ENCODE assay signal across 24 cellular contexts in genomic region chr3:53489401-53490130, GRCh38. TPM values are rescaled to one million over a fixed set of nuclear protein-coding genes. Genes with fewer than 3 reads are reported as not detected.
"Had no signal": no experiment of that assay in that cellular context is flagged by ENCODE, and none has a peak within 500 bp of the region (broad histone marks: within the 10 kb centered on the region; RNA-seq: fewer than 3 reads in every experiment).

No MANE protein-coding gene starts in this region.

- H3K27ac Mint-ChIP-seq: activated CD4-positive, alpha-beta T cell treated with anti-CD3 and anti-CD28 coated beads, Interleukin-2, amount 10 ng/mL, durations not matched to agents 7 days and 5 days; activated CD8-positive, alpha-beta memory T cell treated with anti-CD3 and anti-CD28 coated beads, Interleukin-2, amount 10 ng/mL, durations not matched to agents 7 days and 5 days; activated CD8-positive, alpha-beta T cell treated with anti-CD3 and anti-CD28 coated beads for 36 hours; activated naive CD4-positive, alpha-beta T cell treated with anti-CD3 and anti-CD28 coated beads, Interleukin-2, amount 50 U/mL, for 24 hours; naive thymus-derived CD4-positive, alpha-beta T cell; stimulated activated naive B cell treated with anti-CD40 and anti-IgM and Interleukin-4, amounts not matched to agents 10 μg/mL and 1 μg/mL and 100 μg/mL, for 72 hours had no signal

- H3K4me1 Mint-ChIP-seq: stimulated activated naive B cell treated with anti-CD40 and anti-IgM and Interleukin-4, amounts not matched to agents 10 μg/mL and 1 μg/mL and 100 μg/mL, for 72 hours had no signal

- H3K9me3 Mint-ChIP-seq: activated CD4-positive, alpha-beta T cell treated with anti-CD3 and anti-CD28 coated beads, Interleukin-2, amount 10 ng/mL, durations not matched to agents 7 days and 5 days; activated CD8-positive, alpha-beta T cell treated with anti-CD3 and anti-CD28 coated beads for 36 hours; activated naive CD4-positive, alpha-beta T cell treated with anti-CD3 and anti-CD28 coated beads, Interleukin-2, amount 50 U/mL, for 24 hours; naive thymus-derived CD4-positive, alpha-beta T cell; stimulated activated naive B cell treated with anti-CD40 and anti-IgM and Interleukin-4, amounts not matched to agents 10 μg/mL and 1 μg/mL and 100 μg/mL, for 72 hours had no signal

- DNase-seq: activated CD4-positive, alpha-beta T cell treated with anti-CD3 and anti-CD28 coated beads, Interleukin-2, amount 10 ng/mL, durations not matched to agents 7 days and 5 days; activated CD4-positive, CD25-positive, alpha-beta regulatory T cell treated with anti-CD3 and anti-CD28 coated beads, Interleukin-2, amount 50 U/mL, for 72 hours; activated CD8-positive, alpha-beta memory T cell treated with anti-CD3 and anti-CD28 coated beads, Interleukin-2, amount 10 ng/mL, durations not matched to agents 7 days and 5 days; activated CD8-positive, alpha-beta T cell treated with anti-CD3 and anti-CD28 coated beads for 36 hours; activated effector memory CD4-positive, alpha-beta T cell treated with anti-CD3 and anti-CD28 coated beads, Interleukin-2, amount 50 U/mL, for 16 hours; activated T-cell treated with anti-CD3 and anti-CD28 coated beads for 4 hours; anterior cingulate cortex; body of pancreas; effector CD4-positive, alpha-beta T cell; foreskin melanocyte; glutamatergic neuron; hippocampal formation; kidney glomerular epithelial cell; left ventricle myocardium inferior; naive thymus-derived CD4-positive, alpha-beta T cell; ovary; small intestine; stimulated activated CD4-positive, alpha-beta T cell treated with anti-CD3 and anti-CD28 coated beads, Interleukin-2, amount 100 ng/mL, for 24 hours; stimulated activated naive B cell treated with anti-CD40 and anti-IgM and Interleukin-4, amounts not matched to agents 10 μg/mL and 1 μg/mL and 100 μg/mL, for 72 hours; transverse colon; uterus had no signal

- ATAC-seq: activated CD8-positive, alpha-beta memory T cell treated with anti-CD3 and anti-CD28 coated beads, Interleukin-2, amount 10 ng/mL, durations not matched to agents 7 days and 5 days; activated CD8-positive, alpha-beta T cell treated with anti-CD3 and anti-CD28 coated beads for 36 hours; body of pancreas; naive thymus-derived CD4-positive, alpha-beta T cell; sciatic nerve; stimulated activated naive B cell treated with anti-CD40 and anti-IgM and Interleukin-4, amounts not matched to agents 10 μg/mL and 1 μg/mL and 100 μg/mL, for 72 hours had no signal

- H3K36me3 Mint-ChIP-seq: activated CD8-positive, alpha-beta memory T cell treated with anti-CD3 and anti-CD28 coated beads, Interleukin-2, amount 10 ng/mL, durations not matched to agents 7 days and 5 days; activated naive CD4-positive, alpha-beta T cell treated with anti-CD3 and anti-CD28 coated beads, Interleukin-2, amount 50 U/mL, for 24 hours; stimulated activated naive B cell treated with anti-CD40 and anti-IgM and Interleukin-4, amounts not matched to agents 10 μg/mL and 1 μg/mL and 100 μg/mL, for 72 hours had no signal

- H3K4me3 Mint-ChIP-seq: activated CD4-positive, alpha-beta T cell treated with anti-CD3 and anti-CD28 coated beads, Interleukin-2, amount 10 ng/mL, durations not matched to agents 7 days and 5 days; activated CD8-positive, alpha-beta memory T cell treated with anti-CD3 and anti-CD28 coated beads, Interleukin-2, amount 10 ng/mL, durations not matched to agents 7 days and 5 days; activated CD8-positive, alpha-beta T cell treated with anti-CD3 and anti-CD28 coated beads for 36 hours; activated naive CD4-positive, alpha-beta T cell treated with anti-CD3 and anti-CD28 coated beads, Interleukin-2, amount 50 U/mL, for 24 hours; stimulated activated naive B cell treated with anti-CD40 and anti-IgM and Interleukin-4, amounts not matched to agents 10 μg/mL and 1 μg/mL and 100 μg/mL, for 72 hours had no signal

RNA-seq across cellular contexts. Expression of gene CACNA1D, which starts 4.8 kb away (rescaled TPM):
- total RNA-seq: activated CD8-positive, alpha-beta T cell treated with anti-CD3 and anti-CD28 coated beads for 36 hours; lung microvascular endothelial cell had no signal
